Comparison of ENCODE assay signal across 26 cellular contexts in genomic region chr5:8611067-8611466, GRCh38.
"Had no signal": no experiment of that assay in that cellular context is flagged by ENCODE, and none has a peak within 500 bp of the region (broad histone marks: within the 10 kb centered on the region; RNA-seq: fewer than 3 reads in every experiment).

No MANE protein-coding gene starts in this region.

- H3K4me3 ChIP-seq: stomach, suprapubic skin, testis, thoracic aorta, thyroid gland, tibial artery, tibial nerve, transverse colon, upper lobe of left lung, upper lobe of right lung, uterus, vagina had no signal

- DNase-seq: stimulated activated CD4-positive, alpha-beta T cell treated with anti-CD3 and anti-CD28 coated beads, Interleukin-2, amount 100 ng/mL, for 48 hours; stimulated activated CD4-positive, alpha-beta T cell treated with anti-CD3 and anti-CD28 coated beads, Interleukin-4, amount 100 ng/mL, for 1 hour; stimulated activated CD4-positive, alpha-beta T cell treated with anti-CD3 and anti-CD28 coated beads, Interleukin-4, amount 100 ng/mL, for 24 hours; stimulated activated CD4-positive, alpha-beta T cell treated with anti-CD3 and anti-CD28 coated beads, Interleukin-4, amount 100 ng/mL, for 4 hours; stimulated activated CD8-positive, alpha-beta memory T cell treated with anti-CD3 and anti-CD28 coated beads, Interleukin-4, amount 100 ng/mL, for 48 hours; stimulated activated naive B cell treated with anti-CD40 and anti-IgM and Interleukin-4, amounts not matched to agents 10 μg/mL and 1 μg/mL and 100 μg/mL, for 72 hours; stimulated activated naive CD4-positive, alpha-beta T cell; stimulated activated naive CD4-positive, alpha-beta T cell treated with Interleukin-2 at 50 U/mL for 16 hours; stimulated activated naive CD8-positive, alpha-beta T cell treated with anti-CD3 and anti-CD28 coated beads, Interleukin-15, amount 100 ng/mL, for 72 hours; stimulated activated naive CD8-positive, alpha-beta T cell treated with anti-CD3 and anti-CD28 coated beads, Interleukin-15, Interleukin-2, amounts not matched to agents 100 U/mL and 50 U/mL, for 24 hours; stomach; substantia nigra; testis; thyroid gland; tibial artery; transverse colon; trophoblast cell; upper lobe of left lung; upper lobe of right lung; uterus had no signal

- H3K4me1 ChIP-seq: stomach, suprapubic skin, testis, thyroid gland, tibial artery, tibial nerve, transverse colon, upper lobe of left lung, upper lobe of right lung, uterus, vagina had no signal

- H3K36me3 ChIP-seq: stomach, suprapubic skin, thoracic aorta, thyroid gland, tibial artery, tibial nerve, transverse colon, upper lobe of left lung, upper lobe of right lung, uterus, vagina had no signal

- H3K27me3 ChIP-seq: stomach, suprapubic skin, testis, thyroid gland, tibial artery, tibial nerve, transverse colon, upper lobe of left lung, upper lobe of right lung, uterus, vagina had no signal

- H3K9me3 ChIP-seq: stomach, suprapubic skin, testis, thoracic aorta, thyroid gland, tibial artery, transverse colon, upper lobe of left lung, upper lobe of right lung, uterus, vagina had no signal

- H3K27ac ChIP-seq: stomach, suprapubic skin, testis, thoracic aorta, thyroid gland, tibial artery, tibial nerve, transverse colon, upper lobe of left lung, upper lobe of right lung, uterus, vagina had no signal

- ATAC-seq: stimulated activated effector memory CD8-positive, alpha-beta T cell treated with anti-CD3 and anti-CD28 coated beads, Interleukin-12 subunit alpha, Interleukin-12 subunit beta, amount 100 ng/mL, for 72 hours; stimulated activated memory B cell treated with anti-CD40 and anti-IgM and Interleukin-4, amounts not matched to agents 10 μg/mL and 1 μg/mL and 100 μg/mL, for 72 hours; stimulated activated naive B cell treated with anti-CD40 and anti-IgM and Interleukin-4, amounts not matched to agents 10 μg/mL and 1 μg/mL and 100 μg/mL, for 72 hours; stimulated activated naive CD8-positive, alpha-beta T cell treated with anti-CD3 and anti-CD28 coated beads, Interleukin-15, amount 100 ng/mL, for 72 hours; stimulated activated naive CD8-positive, alpha-beta T cell treated with anti-CD3 and anti-CD28 coated beads, Interleukin-15, Interleukin-2, amounts not matched to agents 100 U/mL and 50 U/mL, for 24 hours; upper lobe of right lung had no signal
